ENCODE assay signal across 8 cellular contexts in genomic region chr17:36545465-36546417, GRCh38. TPM values are rescaled to one million over a fixed set of nuclear protein-coding genes. Genes with fewer than 3 reads are reported as not detected.
DNase-seq lines count a peak whose midpoint lies in the region; ATAC-seq, FAIRE-seq and TF ChIP-seq lines count a peak whose summit lies in the region.

No MANE protein-coding gene starts in this region.

- peak overlapping the region; percentile 95 for H3K4me3 Mint-ChIP-seq in central memory CD8-positive, alpha-beta T cell

- H3K27me3 Mint-ChIP-seq in central memory CD8-positive, alpha-beta T cell, result no peaks in the 10 kb centered on the region

- no peaks in the 10 kb centered on the region for H3K9me3 ChIP-seq in kidney (ENCODE audit: control insufficient read depth in 1 of 2, low read length in 2 of 2)

- peaks cover 14 to 19% of the 10 kb centered on the region in 2 donors for H3K4me1 ChIP-seq in kidney (ENCODE audit: control insufficient read depth in 1 of 2, insufficient read depth in 1 of 2, low read depth in 1 of 2, low read length in 2 of 2)

- TF ChIP-seq CTCF in AG09309 (IDR thresholded peaks at IDR 0.05; ENCODE audit: control insufficient read depth, insufficient read depth, low read depth, low read length, missing control alignments) (no peak), kidney (IDR thresholded peaks at IDR 0.05; ENCODE audit: borderline replicate concordance, extremely low read depth, insufficient read depth) (no peak)

- H3K4me3 ChIP-seq in AG09309 (ENCODE audit: control insufficient read depth, low read depth, low read length), result peak overlapping the region; percentile 90
- peak overlapping the region; percentile 83 to 84 for H3K4me3 ChIP-seq in kidney (ENCODE audit: low read length in 2 of 2)

- intact Hi-C loops in kidney (cut with DNase I), result no loop called here

- H3K9me3 Mint-ChIP-seq in central memory CD8-positive, alpha-beta T cell, result no peaks in the 10 kb centered on the region

- H3K4me1 Mint-ChIP-seq in central memory CD8-positive, alpha-beta T cell, result peaks cover 29% of the 10 kb centered on the region

- H3K36me3 ChIP-seq in kidney (ENCODE audit: control insufficient read depth in 1 of 2, insufficient read depth in 2 of 2, low read length in 2 of 2), result peaks cover 0 to 4% of the 10 kb centered on the region in 2 donors

- DNase-seq in AG09309 (ENCODE audit: low read depth), result peak; percentile 92
- DNase-seq in NCI-H226, result peak; percentile 97
- peak; percentile 95 for DNase-seq in activated CD4-positive, CD25-positive, alpha-beta regulatory T cell treated with anti-CD3 and anti-CD28 coated beads, Interleukin-2, amount 50 U/mL, for 16 hours (ENCODE audit: low read depth, low spot score)
- peak; percentile 93 to 97 for DNase-seq in central memory CD8-positive, alpha-beta T cell (ENCODE audit: low spot score in 2 of 2)
- DNase-seq in kidney, result peak; percentile 99
- DNase-seq in stimulated activated CD4-positive, alpha-beta T cell treated with anti-CD3 and anti-CD28 coated beads, Interleukin-12 subunit alpha, Interleukin-12 subunit beta, amount 100 ng/mL, for 48 hours (ENCODE audit: low read depth in 2 of 3, low spot score in 1 of 3), result peak; percentile 94 to 97 (median 94)

- H3K36me3 Mint-ChIP-seq in central memory CD8-positive, alpha-beta T cell (ENCODE audit: insufficient read depth), result peaks cover 28% of the 10 kb centered on the region

- no peak for FAIRE-seq in kidney (lab: Jason Lieb, UNC)

- H3K27ac Mint-ChIP-seq in central memory CD8-positive, alpha-beta T cell (ENCODE audit: low read depth), result peak overlapping the region; percentile 98

- H3K9ac ChIP-seq in kidney (ENCODE audit: low read length in 2 of 2), result peak overlapping the region; percentile 50 to 77

- peak overlapping the region; percentile 80 to 86 for H3K27ac ChIP-seq in kidney (ENCODE audit: low read depth in 2 of 2, low read length in 2 of 2)

- ATAC-seq in GM19023 (IDR thresholded peaks at IDR 0.05; ENCODE audit: unreplicated experiment) (peak; percentile 65), HG03175 (IDR thresholded peaks at IDR 0.05; ENCODE audit: unreplicated experiment) (peak; percentile 78)
- ATAC-seq in central memory CD8-positive, alpha-beta T cell (replicated peaks; ENCODE audit: extremely low read depth, poor library complexity, severe bottlenecking), result peak; percentile 82

RNA-seq across cellular contexts. Expression of gene GGNBP2, which starts 1.0 kb away (rescaled TPM):
- total RNA-seq in kidney, result 86.8 TPM
- polyA plus RNA-seq in kidney (ENCODE audit: insufficient read depth, low read depth, low replicate concordance), result 43.0 TPM

RNA-seq across cellular contexts. Expression of gene PIGW, which starts 11.0 kb away (rescaled TPM):
- total RNA-seq in kidney, result 11.1 TPM
- polyA plus RNA-seq in kidney (ENCODE audit: insufficient read depth, low read depth, low replicate concordance), result 4.7 TPM

RNA-seq across cellular contexts. Expression of gene MYO19, which starts 11.1 kb away (rescaled TPM):
- 74.7 TPM for total RNA-seq in kidney
- 28.9 TPM for polyA plus RNA-seq in kidney (ENCODE audit: insufficient read depth, low read depth, low replicate concordance)

RNA-seq across cellular contexts. Expression of gene DHRS11, which starts 45.9 kb away (rescaled TPM):
- 11.8 TPM for total RNA-seq in kidney
- polyA plus RNA-seq in kidney (ENCODE audit: insufficient read depth, low read depth, low replicate concordance), result 40.7 TPM

RNA-seq across cellular contexts. Expression of gene MRM1, which starts 55.6 kb away (rescaled TPM):
- total RNA-seq in kidney, result 8.3 TPM
- 12.4 TPM for polyA plus RNA-seq in kidney (ENCODE audit: insufficient read depth, low read depth, low replicate concordance)

Comparison
In these comparisons a context has a peak if more than half of its experiments do, and no peak if none do; other contexts are left out.
1. Peak in every context shown above with its lines: DNase-seq, ATAC-seq, H3K4me3 ChIP-seq and H3K27ac ChIP-seq.